12 cellular contexts compared by ENCODE assay signal in genomic region chr15:49225572-49226281, GRCh38. TPM values are rescaled to one million over a fixed set of nuclear protein-coding genes. Genes with fewer than 3 reads are reported as not detected.
A peak's percentile ranks its signal among the peaks of the same experiment; 100 is the strongest.
DNase-seq lines count a peak whose midpoint lies in the region; ATAC-seq, FAIRE-seq and TF ChIP-seq lines count a peak whose summit lies in the region.
"Had no signal": no experiment of that assay in that cellular context is flagged by ENCODE, and none has a peak within 500 bp of the region (broad histone marks: within the 10 kb centered on the region; RNA-seq: fewer than 3 reads in every experiment).

No MANE protein-coding gene starts in this region.

- H3K4me3 ChIP-seq in Caco-2 (ENCODE audit: low read depth, low read length) (no peak overlapping the region), keratinocyte (ENCODE audit: control insufficient read depth in 2 of 3, extremely low read depth in 1 of 3, insufficient read depth in 2 of 3, low read depth in 1 of 3, low read length in 3 of 3) (no peak overlapping the region)

- H3K36me3 ChIP-seq in Caco-2 (ENCODE audit: control insufficient read depth, insufficient read depth, low read length): no peaks in the 10 kb centered on the region
- peaks cover 0 to 5% of the 10 kb centered on the region in 2 experiments for H3K36me3 ChIP-seq in keratinocyte (ENCODE audit: control insufficient read depth in 2 of 2, extremely low read depth in 1 of 2, insufficient read depth in 2 of 2, low read length in 2 of 2)

- no peak for FAIRE-seq in keratinocyte (lab: Jason Lieb, UNC)

- BruUV-seq in Caco-2 (replicated peaks; lab: Mats Ljungman, UMichigan): no TSS peak

- H3K9ac ChIP-seq in keratinocyte (ENCODE audit: control insufficient read depth, extremely low read depth, insufficient read depth, low read length): no peak overlapping the region

- H3K9me3 Mint-ChIP-seq in Caco-2 (ENCODE audit: unreplicated experiment): no peaks in the 10 kb centered on the region
- peaks cover 23% of the 10 kb centered on the region for H3K9me3 Mint-ChIP-seq in WTC11

- H3K4me3 Mint-ChIP-seq in Caco-2 (ENCODE audit: unreplicated experiment) (no peak overlapping the region), WTC11 (no peak overlapping the region)
- H3K4me3 Mint-ChIP-seq: activated T-helper 1 cell treated with anti-CD3 and anti-CD28 coated beads, Interleukin-12 subunit alpha, Interleukin-12 subunit beta, Interleukin-2, Interleukin-4 antibody, amounts not matched to agents 30 ng/mL and 10 ng/mL and 1 ng/mL, durations not matched to agents 14 hours and 24 hours and 36 hours had no signal

- intact Hi-C loops in Caco-2 (cut with micrococcal nuclease; ENCODE audit: unreplicated experiment): loop anchor here (1.0 to 10.0 kb wide), 2 partner anchors 181 to 364 kb away; partner anchors contain the start of gene SECISBP2L

- H3K4me1 ChIP-seq in Caco-2: no peaks in the 10 kb centered on the region
- no peaks in the 10 kb centered on the region for H3K4me1 ChIP-seq in keratinocyte (ENCODE audit: control insufficient read depth, extremely low read depth, insufficient read depth, low read length)

- H3K27ac Mint-ChIP-seq in Caco-2 (ENCODE audit: unreplicated experiment) (no peak overlapping the region), WTC11 (peak overlapping the region; percentile 4; the same call in 1 of the 2 replicates)
- H3K27ac Mint-ChIP-seq: activated T-helper 1 cell treated with anti-CD3 and anti-CD28 coated beads, Interleukin-12 subunit alpha, Interleukin-12 subunit beta, Interleukin-2, Interleukin-4 antibody, amounts not matched to agents 30 ng/mL and 10 ng/mL and 1 ng/mL, durations not matched to agents 14 hours and 24 hours and 36 hours had no signal

- peaks cover 4% of the 10 kb centered on the region for H3K9me1 ChIP-seq in keratinocyte (ENCODE audit: control insufficient read depth, extremely low read depth, insufficient read depth, low read length)

- DNase-seq in Caco-2 (peak; percentile 48 to 58), HUDEP-2 (lab: John Stamatoyannopoulos, UW; ENCODE audit: unreplicated experiment in 76 of 76) (peak in 65 of 76 experiments; percentile 10 to 78 (median 43)), WTC11 (ENCODE audit: low spot score) (peak; percentile 80), keratinocyte (ENCODE audit: low read depth, low spot score) (no peak), NK-92 (lab: John Stamatoyannopoulos, UW; ENCODE audit: unreplicated experiment) (no peak)
- no peak for DNase-seq in effector CD8-positive, alpha-beta T cell (lab: John Stamatoyannopoulos, UW)
- no peak for DNase-seq in central memory CD4-positive, alpha-beta T cell
- DNase-seq: GF-D8; hippocampal formation; NK-92 treated with Interleukin-12 subunit alpha and Interleukin-12 subunit beta, amount 100 ng/mL, for 24 hours had no signal

- H3K79me2 ChIP-seq in keratinocyte (ENCODE audit: control insufficient read depth, insufficient read depth, low read length): peaks cover 23% of the 10 kb centered on the region

- no peak overlapping the region for H2AFZ ChIP-seq in keratinocyte (ENCODE audit: control insufficient read depth, low read length)

- peaks cover 2% of the 10 kb centered on the region for H4K20me1 ChIP-seq in keratinocyte (ENCODE audit: control insufficient read depth, extremely low read depth, insufficient read depth, low read length)

- H3K27me3 ChIP-seq in Caco-2 (replicated peaks; ENCODE audit: control insufficient read depth, insufficient read depth, low read length) (no peaks in the 10 kb centered on the region), keratinocyte (ENCODE audit: control insufficient read depth, extremely low read depth, insufficient read depth, low read length) (no peaks in the 10 kb centered on the region)

- TF ChIP-seq CTCF in Caco-2 (IDR thresholded peaks at IDR 0.05; ENCODE audit: insufficient read depth in 1 of 2, low read depth in 1 of 2, low read length in 1 of 2, severe bottlenecking in 1 of 2, unreplicated experiment in 1 of 2) (peak; percentile 35 to 46), WTC11 (IDR thresholded peaks at IDR 0.05) (no peak), keratinocyte (optimal IDR thresholded peaks at IDR 0.05 in 1 of 3, IDR thresholded peaks at IDR 0.05 in 1 of 3, conservative IDR thresholded peaks at IDR 0.05 in 1 of 3; ENCODE audit: extremely low read depth in 1 of 3, insufficient read depth in 2 of 3, low read length in 3 of 3) (peak; percentile 26 to 54 (median 28))

- H3K4me1 Mint-ChIP-seq in Caco-2 (ENCODE audit: low read depth, unreplicated experiment) (peaks cover 10% of the 10 kb centered on the region), WTC11 (peaks cover 23% of the 10 kb centered on the region)

- H3K36me3 Mint-ChIP-seq in Caco-2 (ENCODE audit: insufficient read depth, unreplicated experiment): peaks cover 4% of the 10 kb centered on the region
- peaks cover 12% of the 10 kb centered on the region for H3K36me3 Mint-ChIP-seq in WTC11

- no peaks in the 10 kb centered on the region for H3K27me3 Mint-ChIP-seq in Caco-2 (ENCODE audit: insufficient read depth, unreplicated experiment)
- no peaks in the 10 kb centered on the region for H3K27me3 Mint-ChIP-seq in WTC11 (ENCODE audit: low read depth)

- no peaks in the 10 kb centered on the region for H3K9me3 ChIP-seq in Caco-2
- H3K9me3 ChIP-seq in keratinocyte (ENCODE audit: control insufficient read depth, low read depth, low read length): no peaks in the 10 kb centered on the region

- POLR2A ChIA-PET in Caco-2 (lab: Charles Lee) (no interaction called here), WTC11 (lab: Charles Lee) (interaction anchor here (0.9 kb wide), 1 partner anchor 9 kb away, joined by 3 read pairs; no protein-coding TSS in a partner anchor)

- no peak overlapping the region for H3K4me2 ChIP-seq in keratinocyte (ENCODE audit: control insufficient read depth, extremely low read depth, insufficient read depth, low read depth, low read length)

- H3K27ac ChIP-seq in keratinocyte (ENCODE audit: control insufficient read depth, insufficient read depth, low read length): no peak overlapping the region

- dilution Hi-C loops in keratinocyte (cut with MboI; ENCODE audit: extremely low pct_ligation_motif_present, low sequenced_read_pairs): no loop called here

- ATAC-seq in WTC11 (peak; percentile 99), GM21619 (IDR thresholded peaks at IDR 0.05; ENCODE audit: unreplicated experiment) (no peak)

- CTCF ChIA-PET in Caco-2 (lab: Charles Lee) (interaction anchor here (0.5 to 1.0 kb wide), 6 partner anchors 10 to 364 kb away, joined by 3 to 7 read pairs (median 3); partner anchors contain the start of gene GALK2), WTC11 (lab: Charles Lee) (interaction anchor here (0.6 to 2.9 kb wide), 18 partner anchors 9 to 1122 kb away, joined by 3 to 22 read pairs (median 4); partner anchors contain the start of genes EID1, FGF7 and GALK2)

TF ChIP-seq in WTC11, 78 proteins besides CTCF, POLR2A, EP300 and RAD21:
- TF ChIP-seq ZNF219 (CRISPR knock-in tag; IDR thresholded peaks at IDR 0.05; ENCODE audit: borderline replicate concordance) (no peak), ZNF396 (CRISPR knock-in tag; IDR thresholded peaks at IDR 0.05; ENCODE audit: borderline replicate concordance) (0 out of 2 replicates have a peak, but pooled peaks have one; percentile 3)
TF ChIP-seq in WTC11: peak in this region for 1.

RNA-seq across cellular contexts. Expression of gene GALK2, which starts 55.7 kb away (rescaled TPM):
- total RNA-seq in Caco-2 (2022) (25.5 and 29.8 TPM in 2 replicates), WTC11 (2021) (15.6 to 16.9 TPM (median 16.6 TPM) in 3 replicates)
- polyA plus RNA-seq in keratinocyte: 20.7 to 29.7 TPM (median 29.7 TPM) in 3 replicates
- 14.3 TPM for polyA plus RNA-seq in keratinocyte (2011; ENCODE audit: low read depth)
- 14.9 and 19.7 TPM in 2 replicates for polyA plus RNA-seq in keratinocyte (2011; cell fraction: cytosol; rRNA removed)
- polyA plus RNA-seq in keratinocyte (2011; cell fraction: nucleus; rRNA removed): 21.6 and 24.9 TPM in 2 replicates
- polyA plus RNA-seq in keratinocyte (2012; ENCODE audit: low replicate concordance): 19.6 and 22.5 TPM in 2 replicates
- 16.0 to 35.2 TPM (median 29.2 TPM) in 3 replicates for polyA minus RNA-seq in keratinocyte
- polyA minus RNA-seq in keratinocyte (2011; cell fraction: cytosol; rRNA and poly(A)+ RNA removed): 10.7 TPM
- polyA minus RNA-seq in keratinocyte (2011; cell fraction: nucleus; rRNA and poly(A)+ RNA removed): 19.0 and 26.9 TPM in 2 replicates

Comparison
In these comparisons a context has a peak if more than half of its experiments do, and no peak if none do; other contexts are left out.
1. DNase-seq: peak in Caco-2 (2 of 2), HUDEP-2 (65 of 76) and WTC11 (single experiment); none in keratinocyte (single experiment), effector CD8-positive, alpha-beta T cell (single experiment), NK-92 (single experiment) and central memory CD4-positive, alpha-beta T cell (single experiment).